ENCODE assay signal across 8 cellular contexts in the genomic region with DNA sequence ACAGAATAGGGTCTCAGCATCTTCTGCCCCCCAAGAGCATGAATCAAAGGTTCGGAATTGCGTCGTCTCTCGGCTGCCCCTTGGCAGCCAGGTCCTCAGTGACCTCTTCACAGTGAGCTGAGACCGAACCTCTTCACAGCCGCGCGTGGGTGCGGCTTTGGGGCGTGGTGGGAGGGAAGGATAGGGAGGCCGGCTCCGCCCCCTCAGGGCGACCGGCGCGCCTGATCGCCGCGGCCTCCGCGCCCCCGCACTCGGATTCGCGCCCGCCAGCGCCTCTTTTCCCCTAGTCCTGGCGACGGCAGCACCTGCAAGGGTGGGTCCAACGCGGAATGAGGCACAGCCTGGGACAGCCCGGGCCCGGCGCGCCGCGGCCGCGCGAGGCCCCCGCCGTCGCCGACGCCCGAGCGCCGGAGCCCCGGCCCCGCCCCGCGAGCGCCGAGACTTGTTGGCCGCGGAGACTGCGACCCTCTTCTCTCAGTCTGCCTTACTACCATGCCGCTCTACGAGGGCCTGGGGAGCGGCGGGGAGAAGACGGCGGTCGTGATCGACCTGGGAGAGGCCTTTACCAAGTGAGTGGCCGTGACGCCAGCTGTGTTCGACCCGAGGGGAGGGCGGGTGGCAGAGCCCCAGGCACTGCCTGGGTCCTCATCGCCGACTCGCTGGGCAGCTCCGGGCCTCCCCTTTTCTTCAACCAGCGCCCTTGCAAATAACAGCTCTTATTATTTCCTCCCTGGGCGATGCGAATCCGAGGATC.
DNase-seq lines count a peak whose midpoint lies in the region; ATAC-seq and TF ChIP-seq lines count a peak whose summit lies in the region.

A gene (plus strand): TSS at position 424 of the 754 bp plus-strand sequence. CDS start 69 bp downstream, at position 493.

- no peak for TF ChIP-seq CTCF in GM10248 (IDR thresholded peaks at IDR 0.05; ENCODE audit: control extremely low read depth, extremely low read depth, low read depth, missing control alignments)

- peak within 1 kb of the TSS; percentile 97 for H3K4me3 Mint-ChIP-seq in activated naive CD4-positive, alpha-beta T cell treated with anti-CD3 and anti-CD28 coated beads, Interleukin-2, amount 50 U/mL, for 24 hours

- peaks cover 2% of the 10 kb centered on the region for H3K36me3 Mint-ChIP-seq in activated naive CD4-positive, alpha-beta T cell treated with anti-CD3 and anti-CD28 coated beads, Interleukin-2, amount 50 U/mL, for 24 hours

- H3K4me1 Mint-ChIP-seq in activated naive CD4-positive, alpha-beta T cell treated with anti-CD3 and anti-CD28 coated beads, Interleukin-2, amount 50 U/mL, for 24 hours: peaks cover 39% of the 10 kb centered on the region

- CTCF ChIA-PET in GM10248 (lab: Yijun Ruan, JAX): interaction anchor here (0.9 kb wide), 1 partner anchor 64 kb away, joined by 3 read pairs; no protein-coding TSS in a partner anchor

- no peaks in the 10 kb centered on the region for H3K27me3 Mint-ChIP-seq in activated naive CD4-positive, alpha-beta T cell treated with anti-CD3 and anti-CD28 coated beads, Interleukin-2, amount 50 U/mL, for 24 hours

- DNase-seq in GM10248 (ENCODE audit: extremely low spot score): peak; percentile 90
- DNase-seq in NCI-H1048 (lab: John Stamatoyannopoulos, UW): peak; percentile 76
- peak; percentile 79 for DNase-seq in globus pallidus (ENCODE audit: low spot score)
- DNase-seq in nucleus accumbens (lab: John Stamatoyannopoulos, UW): peak in 55 of 56 donors; percentile 13 to 92 (median 76)
- peak; percentile 81 for DNase-seq in superior temporal gyrus (ENCODE audit: extremely low spot score)

- H3K27ac Mint-ChIP-seq in activated naive CD4-positive, alpha-beta T cell treated with anti-CD3 and anti-CD28 coated beads, Interleukin-2, amount 50 U/mL, for 24 hours: peak within 1 kb of the TSS; percentile 95

- no peaks in the 10 kb centered on the region for H3K9me3 Mint-ChIP-seq in activated naive CD4-positive, alpha-beta T cell treated with anti-CD3 and anti-CD28 coated beads, Interleukin-2, amount 50 U/mL, for 24 hours

- POLR2A ChIA-PET in GM10248 (lab: Yijun Ruan, JAX): no interaction called here

- ATAC-seq in HG02588 (IDR thresholded peaks at IDR 0.05; ENCODE audit: unreplicated experiment) (peak; percentile 94), SK-N-SH treated with all-trans-retinoic acid at 6 μM for 48 hours (peak; percentile 95)

TF ChIP-seq in SK-N-SH treated with all-trans-retinoic acid at 6 μM for 48 hours, 23 proteins besides CTCF, POLR2A, EP300 and RAD21:
- TF ChIP-seq CSDC2 (CRISPR knock-in tag; IDR thresholded peaks at IDR 0.05): no peak
- no peak for TF ChIP-seq ESRRG (CRISPR knock-in tag; IDR thresholded peaks at IDR 0.05)
- no peak for TF ChIP-seq TCF4 (CRISPR knock-in tag; IDR thresholded peaks at IDR 0.05; ENCODE audit: borderline replicate concordance)
- no peak for TF ChIP-seq BACH2 (CRISPR knock-in tag; IDR thresholded peaks at IDR 0.05; ENCODE audit: borderline replicate concordance)
- TF ChIP-seq, protein P1, sequence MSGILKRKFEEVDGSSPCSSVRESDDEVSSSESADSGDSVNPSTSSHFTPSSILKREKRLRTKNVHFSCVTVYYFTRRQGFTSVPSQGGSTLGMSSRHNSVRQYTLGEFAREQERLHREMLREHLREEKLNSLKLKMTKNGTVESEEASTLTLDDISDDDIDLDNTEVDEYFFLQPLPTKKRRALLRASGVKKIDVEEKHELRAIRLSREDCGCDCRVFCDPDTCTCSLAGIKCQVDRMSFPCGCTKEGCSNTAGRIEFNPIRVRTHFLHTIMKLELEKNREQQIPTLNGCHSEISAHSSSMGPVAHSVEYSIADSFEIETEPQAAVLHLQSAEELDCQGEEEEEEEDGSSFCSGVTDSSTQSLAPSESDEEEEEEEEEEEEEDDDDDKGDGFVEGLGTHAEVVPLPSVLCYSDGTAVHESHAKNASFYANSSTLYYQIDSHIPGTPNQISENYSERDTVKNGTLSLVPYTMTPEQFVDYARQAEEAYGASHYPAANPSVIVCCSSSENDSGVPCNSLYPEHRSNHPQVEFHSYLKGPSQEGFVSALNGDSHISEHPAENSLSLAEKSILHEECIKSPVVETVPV (CRISPR knock-in tag; IDR thresholded peaks at IDR 0.05): no peak
- TF ChIP-seq ZNF565 (CRISPR knock-in tag; conservative IDR thresholded peaks at IDR 0.05; ENCODE audit: low read depth): no peak
- no peak for TF ChIP-seq ARNTL (CRISPR knock-in tag; IDR thresholded peaks at IDR 0.05; ENCODE audit: borderline replicate concordance, low read depth)
- no peak for TF ChIP-seq ZC3H10 (CRISPR knock-in tag; IDR thresholded peaks at IDR 0.05)
- no peak for TF ChIP-seq ZNF8 (CRISPR knock-in tag; IDR thresholded peaks at IDR 0.05)
- TF ChIP-seq ZFP30 (CRISPR knock-in tag; IDR thresholded peaks at IDR 0.05): no peak
- TF ChIP-seq, protein P2, sequence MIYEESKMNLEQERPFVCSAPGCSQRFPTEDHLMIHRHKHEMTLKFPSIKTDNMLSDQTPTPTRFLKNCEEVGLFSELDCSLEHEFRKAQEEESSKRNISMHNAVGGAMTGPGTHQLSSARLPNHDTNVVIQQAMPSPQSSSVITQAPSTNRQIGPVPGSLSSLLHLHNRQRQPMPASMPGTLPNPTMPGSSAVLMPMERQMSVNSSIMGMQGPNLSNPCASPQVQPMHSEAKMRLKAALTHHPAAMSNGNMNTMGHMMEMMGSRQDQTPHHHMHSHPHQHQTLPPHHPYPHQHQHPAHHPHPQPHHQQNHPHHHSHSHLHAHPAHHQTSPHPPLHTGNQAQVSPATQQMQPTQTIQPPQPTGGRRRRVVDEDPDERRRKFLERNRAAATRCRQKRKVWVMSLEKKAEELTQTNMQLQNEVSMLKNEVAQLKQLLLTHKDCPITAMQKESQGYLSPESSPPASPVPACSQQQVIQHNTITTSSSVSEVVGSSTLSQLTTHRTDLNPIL (CRISPR knock-in tag; IDR thresholded peaks at IDR 0.05; ENCODE audit: low read depth): no peak
- TF ChIP-seq, protein P3, sequence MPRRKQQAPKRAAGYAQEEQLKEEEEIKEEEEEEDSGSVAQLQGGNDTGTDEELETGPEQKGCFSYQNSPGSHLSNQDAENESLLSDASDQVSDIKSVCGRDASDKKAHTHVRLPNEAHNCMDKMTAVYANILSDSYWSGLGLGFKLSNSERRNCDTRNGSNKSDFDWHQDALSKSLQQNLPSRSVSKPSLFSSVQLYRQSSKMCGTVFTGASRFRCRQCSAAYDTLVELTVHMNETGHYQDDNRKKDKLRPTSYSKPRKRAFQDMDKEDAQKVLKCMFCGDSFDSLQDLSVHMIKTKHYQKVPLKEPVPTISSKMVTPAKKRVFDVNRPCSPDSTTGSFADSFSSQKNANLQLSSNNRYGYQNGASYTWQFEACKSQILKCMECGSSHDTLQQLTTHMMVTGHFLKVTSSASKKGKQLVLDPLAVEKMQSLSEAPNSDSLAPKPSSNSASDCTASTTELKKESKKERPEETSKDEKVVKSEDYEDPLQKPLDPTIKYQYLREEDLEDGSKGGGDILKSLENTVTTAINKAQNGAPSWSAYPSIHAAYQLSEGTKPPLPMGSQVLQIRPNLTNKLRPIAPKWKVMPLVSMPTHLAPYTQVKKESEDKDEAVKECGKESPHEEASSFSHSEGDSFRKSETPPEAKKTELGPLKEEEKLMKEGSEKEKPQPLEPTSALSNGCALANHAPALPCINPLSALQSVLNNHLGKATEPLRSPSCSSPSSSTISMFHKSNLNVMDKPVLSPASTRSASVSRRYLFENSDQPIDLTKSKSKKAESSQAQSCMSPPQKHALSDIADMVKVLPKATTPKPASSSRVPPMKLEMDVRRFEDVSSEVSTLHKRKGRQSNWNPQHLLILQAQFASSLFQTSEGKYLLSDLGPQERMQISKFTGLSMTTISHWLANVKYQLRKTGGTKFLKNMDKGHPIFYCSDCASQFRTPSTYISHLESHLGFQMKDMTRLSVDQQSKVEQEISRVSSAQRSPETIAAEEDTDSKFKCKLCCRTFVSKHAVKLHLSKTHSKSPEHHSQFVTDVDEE (CRISPR knock-in tag; IDR thresholded peaks at IDR 0.05): no peak
- TF ChIP-seq PPARA (CRISPR knock-in tag; IDR thresholded peaks at IDR 0.05; ENCODE audit: borderline replicate concordance): no peak
- TF ChIP-seq ISL1 (CRISPR knock-in tag; IDR thresholded peaks at IDR 0.05): no peak
- TF ChIP-seq TOX (CRISPR knock-in tag; IDR thresholded peaks at IDR 0.05; ENCODE audit: borderline replicate concordance): no peak

Comparison
In these comparisons a context has a peak if more than half of its experiments do, and no peak if none do; other contexts are left out.
1. Peak in every context shown above with its lines: DNase-seq and ATAC-seq.